Comparison of ENCODE assay signal across 2 cellular contexts in the genomic region with DNA sequence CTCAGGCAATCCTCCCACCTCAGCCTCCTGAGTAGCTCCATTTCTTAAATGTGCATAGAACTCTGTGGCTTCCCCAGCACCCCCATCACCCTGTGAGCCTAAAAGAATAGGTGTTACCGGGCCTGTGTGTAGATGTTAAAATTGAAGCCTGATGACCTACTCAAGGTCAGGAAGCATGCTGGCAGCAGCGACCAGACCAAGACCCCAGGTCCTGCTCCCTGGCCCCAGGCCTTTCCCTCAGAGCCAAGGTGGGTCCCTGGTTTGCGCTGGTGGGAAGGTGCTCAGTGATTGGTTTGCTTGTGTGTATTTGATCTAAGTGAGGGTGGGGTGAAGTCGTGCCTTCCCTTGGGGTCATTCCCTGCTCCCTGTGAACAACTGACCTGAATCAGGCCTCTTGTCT.
TF ChIP-seq lines count a peak whose summit lies in the region.

No MANE protein-coding gene starts in this region.

TF ChIP-seq in A549, 52 proteins besides CTCF, POLR2A, EP300 and RAD21:
- no peak for TF ChIP-seq PHF8 (IDR thresholded peaks at IDR 0.05; ENCODE audit: borderline replicate concordance, low read depth)
- TF ChIP-seq ELK1 (IDR thresholded peaks at IDR 0.05; ENCODE audit: low read depth, low read length): no peak
- TF ChIP-seq NPAS2 (CRISPR knock-in tag; IDR thresholded peaks at IDR 0.05; ENCODE audit: borderline replicate concordance): no peak
- TF ChIP-seq, protein P1, sequence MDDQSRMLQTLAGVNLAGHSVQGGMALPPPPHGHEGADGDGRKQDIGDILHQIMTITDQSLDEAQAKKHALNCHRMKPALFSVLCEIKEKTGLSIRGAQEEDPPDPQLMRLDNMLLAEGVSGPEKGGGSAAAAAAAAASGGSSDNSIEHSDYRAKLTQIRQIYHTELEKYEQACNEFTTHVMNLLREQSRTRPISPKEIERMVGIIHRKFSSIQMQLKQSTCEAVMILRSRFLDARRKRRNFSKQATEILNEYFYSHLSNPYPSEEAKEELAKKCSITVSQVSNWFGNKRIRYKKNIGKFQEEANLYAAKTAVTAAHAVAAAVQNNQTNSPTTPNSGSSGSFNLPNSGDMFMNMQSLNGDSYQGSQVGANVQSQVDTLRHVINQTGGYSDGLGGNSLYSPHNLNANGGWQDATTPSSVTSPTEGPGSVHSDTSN (IDR thresholded peaks at IDR 0.05): no peak
- no peak for TF ChIP-seq HDAC2 (IDR thresholded peaks at IDR 0.05)
- no peak for TF ChIP-seq EHF (CRISPR knock-in tag; IDR thresholded peaks at IDR 0.05)

TF ChIP-seq in endothelial cell of umbilical vein, 7 proteins besides CTCF, POLR2A, EP300 and RAD21:
- TF ChIP-seq EZH2 (IDR thresholded peaks at IDR 0.05; ENCODE audit: borderline replicate concordance, low read depth, low read length, severe bottlenecking): no peak
- no peak for TF ChIP-seq JUN (IDR thresholded peaks at IDR 0.05; ENCODE audit: borderline replicate concordance, insufficient read depth, insufficient read length, low read depth)
- no peak for TF ChIP-seq FOS (IDR thresholded peaks at IDR 0.05; ENCODE audit: borderline replicate concordance, insufficient read depth, low read length)
- TF ChIP-seq POLR2AphosphoS5 (IDR thresholded peaks at IDR 0.05; ENCODE audit: insufficient read depth, low read depth, low read length): no peak
- TF ChIP-seq MAX (IDR thresholded peaks at IDR 0.05; ENCODE audit: insufficient read depth, insufficient read length): no peak
- TF ChIP-seq GATA2 (IDR thresholded peaks at IDR 0.05; ENCODE audit: insufficient read depth, insufficient read length, low read depth, low read length): no peak
- TF ChIP-seq MYC (IDR thresholded peaks at IDR 0.05; ENCODE audit: low read depth, low read length): no peak
